ENCODE assay signal across 21 cellular contexts in genomic region chr15:23424111-23424904, GRCh38. TPM values are rescaled to one million over a fixed set of nuclear protein-coding genes. Genes with fewer than 3 reads are reported as not detected.
DNase-seq lines count a peak whose midpoint lies in the region; ATAC-seq, FAIRE-seq and TF ChIP-seq lines count a peak whose summit lies in the region.
"Had no signal": no experiment of that assay in that cellular context is flagged by ENCODE, and none has a peak within 500 bp of the region (broad histone marks: within the 10 kb centered on the region; RNA-seq: fewer than 3 reads in every experiment).

No MANE protein-coding gene starts in this region.

- H3K27me3 Mint-ChIP-seq in endodermal cell (ENCODE audit: insufficient read depth) = peaks cover 2% of the 10 kb centered on the region
- H3K27me3 Mint-ChIP-seq: CD4-positive, alpha-beta T cell had no signal

- POLR2A ChIA-PET in HepG2 (lab: Yijun Ruan, JAX) = interaction anchor here (1.2 kb wide), 1 partner anchor 385 kb away, joined by 3 read pairs; the partner anchor contains the start of gene TUBGCP5

- no peak for TF ChIP-seq RAD21 in HepG2 (CRISPR knock-in tag; IDR thresholded peaks at IDR 0.05)

- TF ChIP-seq POLR2A in HepG2 (IDR thresholded peaks at IDR 0.05; ENCODE audit: insufficient read depth in 1 of 2, low read depth in 2 of 2, low read length in 2 of 2) (no peak), right lobe of liver (IDR thresholded peaks at IDR 0.05) (no peak), sigmoid colon (IDR thresholded peaks at IDR 0.05) (no peak)

- intact Hi-C loops in HepG2 (cut with micrococcal nuclease; ENCODE audit: unreplicated experiment) (no loop called here), right lobe of liver (cut with DNase I) (no loop called here), sigmoid colon (cut with DNase I) (no loop called here), aorta (cut with DNase I) (loop anchor here in 1 of 2 donors (10.0 kb wide), 1 partner anchor 50 kb away; no protein-coding TSS in a partner anchor)

- no TSS peak for BruUV-seq in HepG2 (replicated peaks; lab: Mats Ljungman, UMichigan)

- H3K4me1 ChIP-seq in HepG2 (ENCODE audit: insufficient read depth, low read length) = peaks cover 26% of the 10 kb centered on the region
- H3K4me1 ChIP-seq in right lobe of liver = no peaks in the 10 kb centered on the region
- H3K4me1 ChIP-seq in endodermal cell (ENCODE audit: control insufficient read depth, insufficient read depth, low read length) = no peaks in the 10 kb centered on the region
- peaks cover 0 to 11% (median 9%) of the 10 kb centered on the region in 4 donors for H3K4me1 ChIP-seq in sigmoid colon
- peaks cover 0 to 2% of the 10 kb centered on the region in 2 donors for H3K4me1 ChIP-seq in aorta (ENCODE audit: control insufficient read depth in 1 of 2, insufficient read depth in 2 of 2, low read length in 2 of 2)
- H3K4me1 ChIP-seq: BE2C, Caco-2 had no signal

- CTCF ChIA-PET in HepG2 (lab: Yijun Ruan, JAX; ENCODE audit: low intra/inter-chr PET ratio, low total read pairs) = no interaction called here

- TF ChIP-seq CTCF in HepG2 (CRISPR knock-in tag; IDR thresholded peaks at IDR 0.05) = no peak
- TF ChIP-seq CTCF in right lobe of liver (IDR thresholded peaks at IDR 0.05) = no peak
- TF ChIP-seq CTCF in endodermal cell (conservative IDR thresholded peaks at IDR 0.05) = no peak
- TF ChIP-seq CTCF in sigmoid colon (IDR thresholded peaks at IDR 0.05) = no peak

- no peaks in the 10 kb centered on the region for H3K27me3 ChIP-seq in HepG2 (ENCODE audit: control insufficient read depth in 1 of 2, insufficient read depth in 2 of 2, low read length in 2 of 2)
- H3K27me3 ChIP-seq in right lobe of liver = no peaks in the 10 kb centered on the region
- H3K27me3 ChIP-seq in endodermal cell (ENCODE audit: control insufficient read depth, insufficient read depth, low read length, poor library complexity, severe bottlenecking) = no peaks in the 10 kb centered on the region
- H3K27me3 ChIP-seq in sigmoid colon = no peaks in the 10 kb centered on the region
- no peaks in the 10 kb centered on the region for H3K27me3 ChIP-seq in aorta (ENCODE audit: control insufficient read depth in 1 of 2, insufficient read depth in 2 of 2, low read length in 1 of 2)
- H3K27me3 ChIP-seq: BE2C had no signal

- no peaks in the 10 kb centered on the region for H3K36me3 Mint-ChIP-seq in endodermal cell (ENCODE audit: low read depth)

- H3K4me3 ChIP-seq in HepG2 (replicated peaks in 1 of 3; ENCODE audit: insufficient read depth in 1 of 3, low read depth in 2 of 3, low read length in 3 of 3) (no peak overlapping the region), right lobe of liver (no peak overlapping the region), endodermal cell (ENCODE audit: low read length) (no peak overlapping the region), sigmoid colon (no peak overlapping the region), aorta (ENCODE audit: low read length in 2 of 2) (no peak overlapping the region)
- H3K4me3 ChIP-seq: GM23248 had no signal

- 45% methylated on average over 13 of the region's 13 CpGs for WGBS in HepG2 (ENCODE audit: low lambda C conversion rate)
- WGBS in right lobe of liver (ENCODE audit: insufficient coverage, low coverage, low lambda C conversion rate, missing lambda C conversion rate) = 74% methylated on average over 4 of the region's 13 CpGs
- WGBS in endodermal cell (ENCODE audit: insufficient coverage in 1 of 2, insufficient read length in 1 of 2), 2 experiments = 86 to 88% methylated on average over 9 to 13 of the region's 13 CpGs
- 92% methylated on average over 13 of the region's 13 CpGs for WGBS in sigmoid colon, 2 donors
- 91 to 92% methylated on average over 13 of the region's 13 CpGs for WGBS in aorta, 2 donors

- no peak overlapping the region for H3K4me2 ChIP-seq in HepG2 (ENCODE audit: low read depth, low read length)

- no peak overlapping the region for H3K27ac Mint-ChIP-seq in endodermal cell
- H3K27ac Mint-ChIP-seq: CD4-positive, alpha-beta T cell had no signal

- H3K9me3 ChIP-seq in HepG2 (ENCODE audit: low read length) (no peaks in the 10 kb centered on the region), right lobe of liver (no peaks in the 10 kb centered on the region), endodermal cell (ENCODE audit: control insufficient read depth, low read length) (no peaks in the 10 kb centered on the region), sigmoid colon (no peaks in the 10 kb centered on the region), aorta (ENCODE audit: control insufficient read depth, low read length) (no peaks in the 10 kb centered on the region)
- H3K9me3 ChIP-seq: BE2C, Caco-2 had no signal

- H3K4me1 Mint-ChIP-seq in endodermal cell = no peaks in the 10 kb centered on the region

- ATAC-seq in HepG2 (no peak), right lobe of liver (no peak), aorta (ENCODE audit: low FRiP score) (peak; percentile 42)

- H3K36me3 ChIP-seq in HepG2 (replicated peaks in 1 of 2; ENCODE audit: control insufficient read depth in 1 of 2, insufficient read depth in 2 of 2, low read length in 2 of 2) (no peaks in the 10 kb centered on the region), right lobe of liver (no peaks in the 10 kb centered on the region), endodermal cell (ENCODE audit: control insufficient read depth, insufficient read depth, low read length) (no peaks in the 10 kb centered on the region), sigmoid colon (no peaks in the 10 kb centered on the region), aorta (ENCODE audit: control insufficient read depth in 1 of 2, insufficient read depth in 2 of 2, low read length in 1 of 2) (no peaks in the 10 kb centered on the region)
- H3K36me3 ChIP-seq: BE2C had no signal

- DNase-seq in HepG2 (ENCODE audit: low spot score) (no peak), right lobe of liver (no peak), endodermal cell (peak; percentile 5), sigmoid colon (peak; percentile 40), aorta (peak in 1 of 2 donors; percentile 44), C1 segment of cervical spinal cord (lab: John Stamatoyannopoulos, UW) (no peak), H4 (ENCODE audit: low spot score) (no peak), iPS-NIHi11 (ENCODE audit: low spot score) (no peak)
- DNase-seq: ACHN; BE2C; CD4-positive, alpha-beta T cell; HCEC 1CT had no signal

- H4K20me1 ChIP-seq in HepG2 (ENCODE audit: insufficient read depth, low read length) = no peaks in the 10 kb centered on the region

- in situ Hi-C loops in HepG2 (cut with HindIII; ENCODE audit: extremely low pct_ligation_motif_present, low pct_unique_long_range_greater_than_20kb) = no loop called here

- H3K27ac ChIP-seq in HepG2 (ENCODE audit: extremely low read length, insufficient read depth, low read length) = no peak overlapping the region
- no peak overlapping the region for H3K27ac ChIP-seq in right lobe of liver
- H3K27ac ChIP-seq in endodermal cell (ENCODE audit: low read depth, low read length) = no peak overlapping the region
- no peak overlapping the region for H3K27ac ChIP-seq in sigmoid colon
- H3K27ac ChIP-seq in aorta (ENCODE audit: low read depth in 1 of 2, low read length in 2 of 2) = no peak overlapping the region
- H3K27ac ChIP-seq: C4-2B, GM23248 had no signal

- no peak overlapping the region for H3K4me3 Mint-ChIP-seq in endodermal cell
- H3K4me3 Mint-ChIP-seq: CD4-positive, alpha-beta T cell had no signal

- no peak overlapping the region for H2AFZ ChIP-seq in HepG2 (ENCODE audit: low read length)
- H2AFZ ChIP-seq: GM23248 had no signal

- TF ChIP-seq EP300 in HepG2 (IDR thresholded peaks at IDR 0.05; ENCODE audit: low read depth in 2 of 2, low read length in 2 of 2) (no peak), HepG2 (CRISPR knock-in tag; IDR thresholded peaks at IDR 0.05; ENCODE audit: borderline replicate concordance) (no peak), sigmoid colon (IDR thresholded peaks at IDR 0.05) (no peak)

- no peaks in the 10 kb centered on the region for H3K79me2 ChIP-seq in HepG2 (ENCODE audit: insufficient read depth, low read length)

- H3K9ac ChIP-seq in HepG2 (ENCODE audit: insufficient read depth, low read depth, low read length) (no peak overlapping the region), endodermal cell (ENCODE audit: extremely low read depth, low read length, poor library complexity, severe bottlenecking) (no peak overlapping the region)
- H3K9ac ChIP-seq: GM23248 had no signal

- FAIRE-seq in HepG2 (lab: Jason Lieb, UNC) = peak; percentile 8
- FAIRE-seq: D721Med, G401.6, GM12891, GM19239, H54 had no signal

- H3K9me3 Mint-ChIP-seq in endodermal cell = peaks cover 43% of the 10 kb centered on the region
- H3K9me3 Mint-ChIP-seq: CD4-positive, alpha-beta T cell had no signal

TF ChIP-seq in HepG2, 621 proteins besides CTCF, POLR2A, EP300 and RAD21 (continues in another document):
- peak; percentile 36 for TF ChIP-seq FOSL2 (CRISPR knock-in tag; IDR thresholded peaks at IDR 0.05)

RNA-seq across cellular contexts. Expression of gene GOLGA6L2, which starts 22.7 kb away (rescaled TPM):
- not detected in 2 replicates for total RNA-seq in HepG2 (2016; rRNA removed; fragmentation: Illumina TruSeq; extraction: Trizol)
- not detected in 2 replicates for total RNA-seq in HepG2 (2016; cell fraction: cytosol; rRNA removed; fragmentation: Illumina TruSeq; extraction: Trizol; ENCODE audit: low read depth)
- total RNA-seq in HepG2 (2016; cell fraction: insoluble cytoplasmic fraction; rRNA removed; fragmentation: Illumina TruSeq; extraction: Trizol) = not detected in 2 replicates
- not detected in 2 replicates for total RNA-seq in HepG2 (2016; cell fraction: membrane; rRNA removed; fragmentation: Illumina TruSeq; extraction: Trizol)
- total RNA-seq in HepG2 (2016; cell fraction: nucleus; rRNA removed; fragmentation: Illumina TruSeq; extraction: Trizol) = not detected in 2 replicates
- not detected in 2 replicates for polyA plus RNA-seq in HepG2 (2011; rRNA removed)
- not detected in 2 replicates for polyA plus RNA-seq in HepG2 (2011; cell fraction: cytosol; rRNA removed)
- not detected in 2 replicates for polyA plus RNA-seq in HepG2 (2011; cell fraction: nucleus; rRNA removed)
- polyA plus RNA-seq in HepG2 (2012) = not detected in 2 replicates
- polyA plus RNA-seq in HepG2 (2016; cell fraction: cytosol; fragmentation: Illumina TruSeq; extraction: Trizol; ENCODE audit: low read depth) = not detected in 2 replicates
- not detected in 2 replicates for polyA plus RNA-seq in HepG2 (2016; cell fraction: insoluble cytoplasmic fraction; fragmentation: Illumina TruSeq; extraction: Trizol; ENCODE audit: low read depth)
- not detected in 2 replicates for polyA plus RNA-seq in HepG2 (2016; cell fraction: membrane; fragmentation: Illumina TruSeq; extraction: Trizol; ENCODE audit: low read depth)
- polyA plus RNA-seq in HepG2 (2016; cell fraction: nucleus; fragmentation: Illumina TruSeq; extraction: Trizol; ENCODE audit: insufficient read depth, low read depth) = not detected in 2 replicates
- polyA minus RNA-seq in HepG2 (2011; rRNA and poly(A)+ RNA removed; ENCODE audit: low replicate concordance) = not detected in 2 replicates
- polyA minus RNA-seq in HepG2 (2011; cell fraction: cytosol; rRNA and poly(A)+ RNA removed) = not detected in 2 replicates
- polyA minus RNA-seq in HepG2 (2011; cell fraction: nucleus; rRNA and poly(A)+ RNA removed) = not detected in 2 replicates
- total RNA-seq in right lobe of liver = not detected
- total RNA-seq in endodermal cell = not detected
- not detected for polyA plus RNA-seq in endodermal cell (2013, experiment 1 of 2)
- not detected for polyA plus RNA-seq in endodermal cell (2013, experiment 2 of 2)
- total RNA-seq in sigmoid colon = under 1 TPM in 1 of 4 donors, not detected in 3; 0.14 TPM
- polyA plus RNA-seq in sigmoid colon = not detected
- total RNA-seq in aorta = not detected
- under 1 TPM in 1 of 2 donors, not detected in 1; 0.13 TPM for polyA plus RNA-seq in aorta
- total RNA-seq in H4 (2014; rRNA removed; shearing (Covaris generic)) = not detected in 2 replicates
- total RNA-seq: A172; Caco-2; CD4-positive, alpha-beta T cell; GM23248 had no signal
- polyA plus RNA-seq: GM23248 had no signal

Comparison
In these comparisons a context has a peak if more than half of its experiments do, and no peak if none do; other contexts are left out.
1. DNase-seq: peak in endodermal cell (single experiment) and sigmoid colon (single experiment); none in HepG2 (single experiment), right lobe of liver (0 of 3), C1 segment of cervical spinal cord (0 of 14), H4 (single experiment) and iPS-NIHi11 (single experiment).